ENCODE assay signal across 23 cellular contexts in the genomic region with DNA sequence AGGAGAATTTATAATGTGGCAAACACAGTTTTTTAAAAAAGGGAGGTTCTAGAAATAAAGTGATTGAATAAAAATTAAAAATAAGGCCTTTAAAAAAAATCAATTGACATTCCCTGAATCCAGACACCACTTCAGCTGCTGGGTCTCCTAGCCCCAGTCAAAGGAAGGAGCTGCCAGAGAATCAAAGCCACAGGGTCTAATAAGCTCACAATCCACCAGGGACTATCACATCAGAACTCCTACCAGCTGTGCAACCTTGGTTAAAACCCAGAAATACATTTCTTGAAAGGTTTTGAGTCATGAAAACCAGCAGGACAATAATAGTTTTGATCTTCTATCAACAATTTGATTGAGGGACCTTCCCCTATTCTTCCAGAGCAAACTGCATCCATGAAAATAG.
"Had no signal": no experiment of that assay in that cellular context is flagged by ENCODE, and none has a peak within 500 bp of the region (broad histone marks: within the 10 kb centered on the region; RNA-seq: fewer than 3 reads in every experiment).

No MANE protein-coding gene starts in this region.

- H3K36me3 Mint-ChIP-seq: activated naive CD4-positive, alpha-beta T cell treated with anti-CD3 and anti-CD28 coated beads, Interleukin-2, amount 50 U/mL, for 24 hours; activated naive CD8-positive, alpha-beta T cell treated with anti-CD3 and anti-CD28 coated beads, Interleukin-2, amount 10 ng/mL, durations not matched to agents 7 days and 5 days had no signal

- H3K4me3 Mint-ChIP-seq: activated CD4-positive, alpha-beta T cell treated with anti-CD3 and anti-CD28 coated beads, Interleukin-2, amount 10 ng/mL, durations not matched to agents 24 days and 14 days; activated CD8-positive, alpha-beta T cell treated with anti-CD3 and anti-CD28 coated beads for 36 hours; activated naive CD4-positive, alpha-beta T cell treated with anti-CD3 and anti-CD28 coated beads, Interleukin-2, amount 50 U/mL, for 24 hours; activated naive CD8-positive, alpha-beta T cell treated with anti-CD3 and anti-CD28 coated beads, Interleukin-2, amount 10 ng/mL, durations not matched to agents 7 days and 5 days; activated T-cell treated with anti-CD3 and anti-CD28 coated beads, Interleukin-2, amount 50 U/mL, for 72 hours; activated T-helper 17 cell treated with anti-CD3 and anti-CD28 coated beads, Interleukin-2, amount 50 U/mL, for 72 hours had no signal

- H3K27ac Mint-ChIP-seq: activated CD4-positive, alpha-beta T cell treated with anti-CD3 and anti-CD28 coated beads, Interleukin-2, amount 10 ng/mL, durations not matched to agents 24 days and 14 days; activated CD8-positive, alpha-beta T cell treated with anti-CD3 and anti-CD28 coated beads for 36 hours; activated naive CD4-positive, alpha-beta T cell treated with anti-CD3 and anti-CD28 coated beads, Interleukin-2, amount 50 U/mL, for 24 hours; activated naive CD8-positive, alpha-beta T cell treated with anti-CD3 and anti-CD28 coated beads, Interleukin-2, amount 10 ng/mL, durations not matched to agents 7 days and 5 days; activated T-cell treated with anti-CD3 and anti-CD28 coated beads, Interleukin-2, amount 50 U/mL, for 72 hours; activated T-helper 17 cell treated with anti-CD3 and anti-CD28 coated beads, Interleukin-2, amount 50 U/mL, for 72 hours had no signal

- H3K27ac ChIP-seq: brain microvascular endothelial cell, PC-9 had no signal

- H3K4me1 Mint-ChIP-seq: activated CD4-positive, alpha-beta T cell treated with anti-CD3 and anti-CD28 coated beads, Interleukin-2, amount 10 ng/mL, durations not matched to agents 24 days and 14 days; activated naive CD4-positive, alpha-beta T cell treated with anti-CD3 and anti-CD28 coated beads, Interleukin-2, amount 50 U/mL, for 24 hours; activated naive CD8-positive, alpha-beta T cell treated with anti-CD3 and anti-CD28 coated beads, Interleukin-2, amount 10 ng/mL, durations not matched to agents 7 days and 5 days; activated T-helper 17 cell treated with anti-CD3 and anti-CD28 coated beads, Interleukin-2, amount 50 U/mL, for 72 hours had no signal

- H3K27me3 Mint-ChIP-seq: activated CD8-positive, alpha-beta T cell treated with anti-CD3 and anti-CD28 coated beads for 36 hours had no signal

- H3K9me3 Mint-ChIP-seq: activated CD4-positive, alpha-beta T cell treated with anti-CD3 and anti-CD28 coated beads, Interleukin-2, amount 10 ng/mL, durations not matched to agents 24 days and 14 days; activated CD8-positive, alpha-beta T cell treated with anti-CD3 and anti-CD28 coated beads for 36 hours; activated naive CD4-positive, alpha-beta T cell treated with anti-CD3 and anti-CD28 coated beads, Interleukin-2, amount 50 U/mL, for 24 hours; activated naive CD8-positive, alpha-beta T cell treated with anti-CD3 and anti-CD28 coated beads, Interleukin-2, amount 10 ng/mL, durations not matched to agents 7 days and 5 days; activated T-cell treated with anti-CD3 and anti-CD28 coated beads, Interleukin-2, amount 50 U/mL, for 72 hours; activated T-helper 17 cell treated with anti-CD3 and anti-CD28 coated beads, Interleukin-2, amount 50 U/mL, for 72 hours had no signal

- H3K27me3 ChIP-seq: brain microvascular endothelial cell had no signal

- ATAC-seq: activated CD8-positive, alpha-beta T cell treated with anti-CD3 and anti-CD28 coated beads for 36 hours; activated T-cell treated with anti-CD3 and anti-CD28 coated beads, Interleukin-2, amount 50 U/mL, for 72 hours; activated T-helper 17 cell treated with anti-CD3 and anti-CD28 coated beads, Interleukin-2, amount 50 U/mL, for 72 hours; K562 had no signal

- DNase-seq: activated CD4-positive, alpha-beta T cell treated with anti-CD3 and anti-CD28 coated beads, Interleukin-2, amount 10 ng/mL, durations not matched to agents 24 days and 14 days; activated CD4-positive, alpha-beta T cell treated with anti-CD3 and anti-CD28 coated beads, Interleukin-2, amount 50 U/mL, for 4 hours; activated CD8-positive, alpha-beta T cell treated with anti-CD3 and anti-CD28 coated beads for 36 hours; activated effector memory CD4-positive, alpha-beta T cell treated with anti-CD3 and anti-CD28 coated beads, Interleukin-2, amount 50 U/mL, for 16 hours; activated naive CD4-positive, alpha-beta T cell; activated naive CD8-positive, alpha-beta T cell treated with anti-CD3 and anti-CD28 coated beads, Interleukin-2, amount 10 ng/mL, durations not matched to agents 7 days and 5 days; activated T-cell treated with anti-CD3 and anti-CD28 coated beads, Interleukin-2, amount 50 U/mL, for 1 hour; activated T-cell treated with anti-CD3 and anti-CD28 coated beads, Interleukin-2, amount 50 U/mL, for 72 hours; amygdala; brain microvascular endothelial cell; central memory CD4-positive, alpha-beta T cell; NCI-H1105; NCI-H1436; NCI-H1694 treated with DMSO at 0.1 percent for 48 hours; NCI-H2029; NCI-H226; NCI-H446 treated with DMSO at 0.1 percent for 48 hours; NCI-H524; PC-9; Right ventricle myocardium superior had no signal

- H3K4me3 ChIP-seq: K562, PC-9 had no signal

- H3K36me3 ChIP-seq: brain microvascular endothelial cell had no signal
